ENCODE assay signal across 12 cellular contexts in genomic region chr11:70825893-70826540, GRCh38.
DNase-seq lines count a peak whose midpoint lies in the region; ATAC-seq and TF ChIP-seq lines count a peak whose summit lies in the region.
"Had no signal": no experiment of that assay in that cellular context is flagged by ENCODE, and none has a peak within 500 bp of the region (broad histone marks: within the 10 kb centered on the region; RNA-seq: fewer than 3 reads in every experiment).

No MANE protein-coding gene starts in this region.

- H3K9ac ChIP-seq in SK-N-SH (no peak overlapping the region), muscle layer of colon (ENCODE audit: low read length) (no peak overlapping the region)

- TF ChIP-seq RAD21 in SK-N-SH (IDR thresholded peaks at IDR 0.05; ENCODE audit: low read length) = no peak

- no peak overlapping the region for H2AFZ ChIP-seq in SK-N-SH (ENCODE audit: low read depth)

- no peaks in the 10 kb centered on the region for H3K9me2 ChIP-seq in SK-N-SH

- POLR2A ChIA-PET in SK-N-SH (lab: Yijun Ruan, JAX) = interaction anchor here (0.7 kb wide), 1 partner anchor 9 kb away, joined by 3 read pairs; no protein-coding TSS in a partner anchor

- H4K20me1 ChIP-seq in SK-N-SH (ENCODE audit: insufficient read depth) = no peaks in the 10 kb centered on the region

- no peak for TF ChIP-seq EP300 in SK-N-SH (IDR thresholded peaks at IDR 0.05; ENCODE audit: borderline replicate concordance in 1 of 2, low read depth in 1 of 2, low read length in 1 of 2)

- H3K4me3 ChIP-seq in SK-N-SH (ENCODE audit: low read depth in 2 of 2, low read length in 1 of 2) (peak overlapping the region in 1 of 2 experiments; percentile 25; a peak in 1 of 4 replicates), body of pancreas (no peak overlapping the region), muscle layer of colon (ENCODE audit: low read depth in 1 of 2, low read length in 2 of 2) (peak overlapping the region; percentile 49 to 63), testis (peak overlapping the region; percentile 5 to 41)

- H3K36me3 ChIP-seq in SK-N-SH (replicated peaks in 1 of 2; ENCODE audit: control insufficient read depth in 1 of 2, insufficient read depth in 2 of 2, low read length in 1 of 2) (no peaks in the 10 kb centered on the region), body of pancreas (replicated peaks in 1 of 2; ENCODE audit: insufficient read depth in 1 of 2, low read depth in 2 of 2) (no peaks in the 10 kb centered on the region), muscle layer of colon (ENCODE audit: insufficient read depth, low read length) (no peaks in the 10 kb centered on the region), testis (ENCODE audit: low read depth, missing control alignments) (no peaks in the 10 kb centered on the region)

- H3K79me2 ChIP-seq in SK-N-SH (ENCODE audit: insufficient read depth) = no peaks in the 10 kb centered on the region

- no peak for TF ChIP-seq CTCF in SK-N-SH (IDR thresholded peaks at IDR 0.05)
- no peak for TF ChIP-seq CTCF in body of pancreas (IDR thresholded peaks at IDR 0.05)
- no peak for TF ChIP-seq CTCF in testis (IDR thresholded peaks at IDR 0.05)

- CTCF ChIA-PET in SK-N-SH (lab: Yijun Ruan, JAX) = interaction anchor here (0.7 to 5.3 kb wide), 4 partner anchors 9 to 261 kb away, joined by 3 to 38 read pairs (median 4); no protein-coding TSS in a partner anchor

- H3F3A ChIP-seq in SK-N-SH (replicated peaks; ENCODE audit: insufficient read depth) = no peaks in the 10 kb centered on the region

- H3K9me3 ChIP-seq in SK-N-SH (no peaks in the 10 kb centered on the region), body of pancreas (no peaks in the 10 kb centered on the region), muscle layer of colon (ENCODE audit: low read length) (no peaks in the 10 kb centered on the region), testis (no peaks in the 10 kb centered on the region)

- H3K27me3 ChIP-seq in SK-N-SH (ENCODE audit: insufficient read depth) (no peaks in the 10 kb centered on the region), body of pancreas (no peaks in the 10 kb centered on the region), muscle layer of colon (ENCODE audit: control insufficient read depth in 1 of 2, insufficient read depth in 2 of 2, low read length in 2 of 2) (no peaks in the 10 kb centered on the region), testis (no peaks in the 10 kb centered on the region)

- WGBS in SK-N-SH (ENCODE audit: low lambda C conversion rate) = 37% methylated on average over 21 of the region's 21 CpGs
- WGBS in body of pancreas, 2 donors = 45 to 56% methylated on average over 21 of the region's 21 CpGs
- 13 to 22% methylated on average over 19 to 21 of the region's 21 CpGs for WGBS in testis, 2 donors

- H3K27ac ChIP-seq in SK-N-SH (ENCODE audit: low read depth in 2 of 2, low read length in 1 of 2) (no peak overlapping the region), body of pancreas (peak overlapping the region in 3 of 4 donors; percentile 30 to 50 (median 40)), muscle layer of colon (ENCODE audit: low read depth, low read length) (peak overlapping the region; percentile 81), testis (no peak overlapping the region)

- no peak overlapping the region for H3K4me2 ChIP-seq in SK-N-SH

- H3K4me1 ChIP-seq in SK-N-SH (ENCODE audit: control insufficient read depth in 1 of 2, insufficient read depth in 2 of 2, low read depth in 1 of 2, low read length in 1 of 2) (peaks cover 0 to 20% of the 10 kb centered on the region in 2 experiments; a peak in 1 of 4 replicates), body of pancreas (peaks cover 6% of the 10 kb centered on the region), muscle layer of colon (ENCODE audit: insufficient read depth, low read length) (peaks cover 8% of the 10 kb centered on the region), testis (peaks cover 17% of the 10 kb centered on the region)

- no peak for ATAC-seq in SK-N-SH treated with all-trans-retinoic acid at 6 μM for 48 hours
- ATAC-seq in body of pancreas = peak; percentile 31
- no peak for ATAC-seq in GM21717 (IDR thresholded peaks at IDR 0.05; ENCODE audit: unreplicated experiment)
- ATAC-seq in activated CD4-positive, CD25-positive, alpha-beta regulatory T cell treated with anti-CD3 and anti-CD28 coated beads, Interleukin-2, amount 50 U/mL, for 24 hours = no peak
- ATAC-seq: naive thymus-derived CD8-positive, alpha-beta T cell had no signal

- DNase-seq in SK-N-SH (peak; percentile 54), body of pancreas (peak in 2 of 4 donors; percentile 18 to 58), testis (peak; percentile 54), NCI-H128 (lab: John Stamatoyannopoulos, UW; ENCODE audit: unreplicated experiment) (no peak)
- DNase-seq: activated CD8-positive, alpha-beta memory T cell treated with anti-CD3 and anti-CD28 coated beads, Interleukin-2, amount 50 U/mL, for 48 hours; GOT3; naive thymus-derived CD8-positive, alpha-beta T cell; stimulated activated CD4-positive, alpha-beta T cell treated with anti-CD3 and anti-CD28 coated beads, Interleukin-12 subunit alpha, Interleukin-12 subunit beta, amount 100 ng/mL, for 4 hours had no signal

- intact Hi-C loops in body of pancreas (cut with DNase I) = no loop called here
- intact Hi-C loops in testis (cut with DNase I; ENCODE audit: low total_unique reads) = no loop called here

- no peak for TF ChIP-seq POLR2A in body of pancreas (IDR thresholded peaks at IDR 0.05)
- TF ChIP-seq POLR2A in testis (IDR thresholded peaks at IDR 0.05) = no peak

TF ChIP-seq in SK-N-SH, 30 proteins besides CTCF, POLR2A, EP300 and RAD21 (continues in another document):
- no peak for TF ChIP-seq POLR2AphosphoS5 (IDR thresholded peaks at IDR 0.05; ENCODE audit: low read depth, low read length)
- no peak for TF ChIP-seq GATA2 (CRISPR knock-in tag; IDR thresholded peaks at IDR 0.05)
- no peak for TF ChIP-seq RFX5 (IDR thresholded peaks at IDR 0.05; ENCODE audit: low read length)
- TF ChIP-seq TAF1 (IDR thresholded peaks at IDR 0.05; ENCODE audit: borderline replicate concordance, low read depth, low read length) = no peak
- TF ChIP-seq MXI1 (IDR thresholded peaks at IDR 0.05; ENCODE audit: low read depth, low read length) = no peak
- TF ChIP-seq YY1 (IDR thresholded peaks at IDR 0.05; ENCODE audit: low read depth) = no peak
- TF ChIP-seq FOSL2 (IDR thresholded peaks at IDR 0.05; ENCODE audit: borderline replicate concordance, low read depth) = no peak
- no peak for TF ChIP-seq RXRA (IDR thresholded peaks at IDR 0.05; ENCODE audit: borderline replicate concordance, low read depth)
- TF ChIP-seq FOXM1 (IDR thresholded peaks at IDR 0.05; ENCODE audit: low read depth) = no peak
- no peak for TF ChIP-seq PBX3 (IDR thresholded peaks at IDR 0.05)
- TF ChIP-seq RCOR1 (IDR thresholded peaks at IDR 0.05; ENCODE audit: low read length) = no peak
- TF ChIP-seq MAX (IDR thresholded peaks at IDR 0.05; ENCODE audit: low read depth) = no peak

TF ChIP-seq in SK-N-SH treated with all-trans-retinoic acid at 6 μM for 48 hours, 23 proteins besides CTCF, POLR2A, EP300 and RAD21:
- TF ChIP-seq ZC3H10 (CRISPR knock-in tag; IDR thresholded peaks at IDR 0.05) = no peak
- TF ChIP-seq ARNTL (CRISPR knock-in tag; IDR thresholded peaks at IDR 0.05; ENCODE audit: borderline replicate concordance, low read depth) = no peak
- no peak for TF ChIP-seq OSR1 (CRISPR knock-in tag; IDR thresholded peaks at IDR 0.05)

Comparison
In these comparisons a context has a peak if more than half of its experiments do, and no peak if none do; other contexts are left out.
1. H3K27ac ChIP-seq: peak in body of pancreas (3 of 4) and muscle layer of colon (single experiment); none in SK-N-SH (0 of 2) and testis (0 of 2).
2. H3K4me3 ChIP-seq: peak in muscle layer of colon (2 of 2) and testis (2 of 2); none in body of pancreas (0 of 2).